Comparison of ENCODE assay signal across 8 cellular contexts in genomic region chr3:157174265-157174615, GRCh38. TPM values are rescaled to one million over a fixed set of nuclear protein-coding genes. Genes with fewer than 3 reads are reported as not detected.
DNase-seq lines count a peak whose midpoint lies in the region; FAIRE-seq and TF ChIP-seq lines count a peak whose summit lies in the region.

No MANE protein-coding gene starts in this region.

- H3K4me1 ChIP-seq in SJSA1 (replicated peaks), result peaks cover 15% of the 10 kb centered on the region
- H3K4me1 ChIP-seq in mononuclear cell (ENCODE audit: insufficient read depth, low read length), result peaks cover 31% of the 10 kb centered on the region
- H3K4me1 ChIP-seq in uterus, result no peaks in the 10 kb centered on the region

- intact Hi-C loops in Calu3 (cut with micrococcal nuclease; ENCODE audit: unreplicated experiment), result loop anchor here (1.0 kb wide), 1 partner anchor 8 kb away; no protein-coding TSS in a partner anchor
- intact Hi-C loops in dendritic cell treated with granulocyte-macrophage colony-stimulating factor and Interleukin-4, amounts not matched to agents 40 ng/mL and 50 ng/mL, for 4 days (cut with micrococcal nuclease), result loop anchor here (2.0 kb wide), 1 partner anchor 347 kb away; the partner anchor contains the start of gene LEKR1
- intact Hi-C loops in uterus (cut with DNase I; ENCODE audit: low total_unique reads), result loop anchor here (2.0 kb wide), 1 partner anchor 13 kb away; the partner anchor contains the start of gene CCNL1

- no peak for TF ChIP-seq POLR2A in uterus (IDR thresholded peaks at IDR 0.05)

- TF ChIP-seq CTCF in Calu3 (IDR thresholded peaks at IDR 0.05; ENCODE audit: unreplicated experiment) (no peak), HFF-Myc (IDR thresholded peaks at IDR 0.05; ENCODE audit: low read depth, low read length, missing control alignments) (no peak), uterus (IDR thresholded peaks at IDR 0.05) (no peak)

- H3K36me3 ChIP-seq in SJSA1, result no peaks in the 10 kb centered on the region
- H3K36me3 ChIP-seq in uterus, result no peaks in the 10 kb centered on the region

- DNase-seq in Calu3 (peak; percentile 40), HFF-Myc (ENCODE audit: extremely low read depth, low read depth) (no peak), SJSA1 (ENCODE audit: low read depth in 1 of 2, low spot score in 2 of 2) (no peak), uterus (peak in 1 of 2 donors; percentile 32), germinal center (ENCODE audit: low spot score) (no peak), HTR-8/SVneo (ENCODE audit: insufficient read length, low spot score) (no peak)

- H3K9me3 ChIP-seq in SJSA1 (replicated peaks) (no peaks in the 10 kb centered on the region), mononuclear cell (ENCODE audit: low read depth, low read length) (no peaks in the 10 kb centered on the region), uterus (no peaks in the 10 kb centered on the region)

- H3K9me3 Mint-ChIP-seq in Calu3 (ENCODE audit: low read depth, unreplicated experiment), result no peaks in the 10 kb centered on the region
- peaks cover 10% of the 10 kb centered on the region for H3K9me3 Mint-ChIP-seq in dendritic cell treated with granulocyte-macrophage colony-stimulating factor and Interleukin-4, amounts not matched to agents 40 ng/mL and 50 ng/mL, for 4 days

- CTCF ChIA-PET in Calu3 (lab: Charles Lee), result interaction anchor here (1.1 to 4.8 kb wide), 4 partner anchors 11 to 30 kb away, joined by 3 to 43 read pairs (median 11); partner anchors contain the start of gene CCNL1

- peak overlapping the region; percentile 92 for H3K27ac Mint-ChIP-seq in Calu3 (ENCODE audit: unreplicated experiment)
- peak overlapping the region; percentile 97 for H3K27ac Mint-ChIP-seq in dendritic cell treated with granulocyte-macrophage colony-stimulating factor and Interleukin-4, amounts not matched to agents 40 ng/mL and 50 ng/mL, for 4 days

- BruUV-seq in Calu3 (replicated peaks; lab: Mats Ljungman, UMichigan), result TSS peak; percentile 98

- H3K4me1 Mint-ChIP-seq in Calu3 (ENCODE audit: low read depth, unreplicated experiment), result peaks cover 31% of the 10 kb centered on the region
- peaks cover 39% of the 10 kb centered on the region for H3K4me1 Mint-ChIP-seq in dendritic cell treated with granulocyte-macrophage colony-stimulating factor and Interleukin-4, amounts not matched to agents 40 ng/mL and 50 ng/mL, for 4 days (ENCODE audit: low read depth)

- peaks cover 32% of the 10 kb centered on the region for H3K36me3 Mint-ChIP-seq in Calu3 (ENCODE audit: insufficient read depth, unreplicated experiment)
- H3K36me3 Mint-ChIP-seq in dendritic cell treated with granulocyte-macrophage colony-stimulating factor and Interleukin-4, amounts not matched to agents 40 ng/mL and 50 ng/mL, for 4 days (ENCODE audit: low read depth), result peaks cover 32% of the 10 kb centered on the region

- H3K4me3 ChIP-seq in HFF-Myc (replicated peaks; ENCODE audit: low read depth, low read length) (peak overlapping the region; percentile 71), SJSA1 (peak overlapping the region; percentile 50), mononuclear cell (ENCODE audit: low read length) (peak overlapping the region; percentile 70), uterus (peak overlapping the region; percentile 49 to 68)

- H3K27me3 ChIP-seq in SJSA1 (replicated peaks), result no peaks in the 10 kb centered on the region
- H3K27me3 ChIP-seq in mononuclear cell (ENCODE audit: insufficient read depth, low read length), result no peaks in the 10 kb centered on the region
- H3K27me3 ChIP-seq in uterus, result no peaks in the 10 kb centered on the region

- FAIRE-seq in HTR-8/SVneo (lab: Jason Lieb, UNC), result no peak

- H3K27ac ChIP-seq in SJSA1 (peak overlapping the region; percentile 87), uterus (peak overlapping the region; percentile 98)

- H3K4me3 Mint-ChIP-seq in Calu3 (ENCODE audit: low read depth, unreplicated experiment), result peak overlapping the region; percentile 78
- peak overlapping the region; percentile 82 for H3K4me3 Mint-ChIP-seq in dendritic cell treated with granulocyte-macrophage colony-stimulating factor and Interleukin-4, amounts not matched to agents 40 ng/mL and 50 ng/mL, for 4 days

- no peaks in the 10 kb centered on the region for H3K27me3 Mint-ChIP-seq in Calu3 (ENCODE audit: unreplicated experiment)
- no peaks in the 10 kb centered on the region for H3K27me3 Mint-ChIP-seq in dendritic cell treated with granulocyte-macrophage colony-stimulating factor and Interleukin-4, amounts not matched to agents 40 ng/mL and 50 ng/mL, for 4 days

RNA-seq across cellular contexts. Expression of gene CCNL1, which starts 14.3 kb away (rescaled TPM):
- 291 and 303 TPM in 2 replicates for total RNA-seq in Calu3 (2022)
- total RNA-seq in SJSA1 (2014; rRNA removed; shearing (Covaris generic)), result 65.1 and 92.6 TPM in 2 replicates
- total RNA-seq in mononuclear cell, result 1,619 TPM
- total RNA-seq in uterus, result 100 to 1,000 TPM; 100 to 252 (median 155) TPM
